Comparison of ENCODE assay signal across 12 cellular contexts in genomic region chr21:42956824-42957632, GRCh38. TPM values are rescaled to one million over a fixed set of nuclear protein-coding genes. Genes with fewer than 3 reads are reported as not detected.
A peak's percentile ranks its signal among the peaks of the same experiment; 100 is the strongest.
DNase-seq lines count a peak whose midpoint lies in the region; ATAC-seq and TF ChIP-seq lines count a peak whose summit lies in the region.
"Had no signal": no experiment of that assay in that cellular context is flagged by ENCODE, and none has a peak within 500 bp of the region (broad histone marks: within the 10 kb centered on the region; RNA-seq: fewer than 3 reads in every experiment).

No MANE protein-coding gene starts in this region.

- no peak for DNase-seq in central memory CD8-positive, alpha-beta T cell (ENCODE audit: low spot score in 2 of 2)
- DNase-seq in sigmoid colon (peak; percentile 10), RKO (ENCODE audit: low spot score) (no peak), NCI-H82 (lab: John Stamatoyannopoulos, UW) (no peak), hepatic stellate cell (ENCODE audit: low spot score) (no peak)

- H3K27me3 ChIP-seq in sigmoid colon, result no peaks in the 10 kb centered on the region

- 86 to 89% methylated on average over 14 of the region's 14 CpGs for WGBS in sigmoid colon, 2 donors

- TF ChIP-seq EP300 in sigmoid colon (IDR thresholded peaks at IDR 0.05), result no peak

- TF ChIP-seq CTCF in sigmoid colon (IDR thresholded peaks at IDR 0.05), result no peak

- no peaks in the 10 kb centered on the region for H3K9me3 ChIP-seq in sigmoid colon

- peaks cover 6% of the 10 kb centered on the region for H3K4me1 Mint-ChIP-seq in central memory CD8-positive, alpha-beta T cell

- H3K4me3 Mint-ChIP-seq in central memory CD8-positive, alpha-beta T cell, result no peak overlapping the region
- H3K4me3 Mint-ChIP-seq: stimulated activated naive CD8-positive, alpha-beta T cell treated with anti-CD3 and anti-CD28 coated beads, Interleukin-15, Interleukin-2, amounts not matched to agents 100 ng/mL and 50 ng/mL, for 24 hours had no signal

- H3K27ac Mint-ChIP-seq in central memory CD8-positive, alpha-beta T cell (ENCODE audit: low read depth), result no peak overlapping the region
- H3K27ac Mint-ChIP-seq: activated T-helper 2 cell treated with anti-CD3 and anti-CD28 coated beads, Interferon-gamma antibody, Interleukin-2, Interleukin-4, amounts not matched to agents 10 μg/mL and 5 μg/mL and 100 μg/mL, durations not matched to agents 14 hours and 24 hours and 36 hours; stimulated activated naive CD8-positive, alpha-beta T cell treated with anti-CD3 and anti-CD28 coated beads, Interleukin-15, Interleukin-2, amounts not matched to agents 100 ng/mL and 50 ng/mL, for 24 hours had no signal

- peaks cover 8% of the 10 kb centered on the region for H3K27me3 Mint-ChIP-seq in central memory CD8-positive, alpha-beta T cell
- H3K27me3 Mint-ChIP-seq: stimulated activated naive CD8-positive, alpha-beta T cell treated with anti-CD3 and anti-CD28 coated beads, Interleukin-15, Interleukin-2, amounts not matched to agents 100 ng/mL and 50 ng/mL, for 24 hours had no signal

- no peak overlapping the region for H3K27ac ChIP-seq in sigmoid colon

- H3K36me3 Mint-ChIP-seq in central memory CD8-positive, alpha-beta T cell (ENCODE audit: insufficient read depth), result no peaks in the 10 kb centered on the region

- no peaks in the 10 kb centered on the region for H3K36me3 ChIP-seq in sigmoid colon

- no peaks in the 10 kb centered on the region for H3K9me3 Mint-ChIP-seq in central memory CD8-positive, alpha-beta T cell
- H3K9me3 Mint-ChIP-seq: activated T-helper 2 cell treated with anti-CD3 and anti-CD28 coated beads, Interferon-gamma antibody, Interleukin-2, Interleukin-4, amounts not matched to agents 10 μg/mL and 5 μg/mL and 100 μg/mL, durations not matched to agents 14 hours and 24 hours and 36 hours; stimulated activated naive CD8-positive, alpha-beta T cell treated with anti-CD3 and anti-CD28 coated beads, Interleukin-15, Interleukin-2, amounts not matched to agents 100 ng/mL and 50 ng/mL, for 24 hours had no signal

- H3K4me3 ChIP-seq in sigmoid colon, result no peak overlapping the region

- no peaks in the 10 kb centered on the region for H3K4me1 ChIP-seq in sigmoid colon

- ATAC-seq in GM21381 (IDR thresholded peaks at IDR 0.05; ENCODE audit: unreplicated experiment), result peak; percentile 95
- ATAC-seq in HG03139 (IDR thresholded peaks at IDR 0.05; ENCODE audit: unreplicated experiment), result peak; percentile 99
- peak; percentile 100 for ATAC-seq in central memory CD8-positive, alpha-beta T cell (replicated peaks; ENCODE audit: extremely low read depth, poor library complexity, severe bottlenecking)
- no peak for ATAC-seq in HG03108 (IDR thresholded peaks at IDR 0.05; ENCODE audit: unreplicated experiment)

- intact Hi-C loops in sigmoid colon (cut with DNase I), result no loop called here

- no peak for TF ChIP-seq POLR2A in sigmoid colon (IDR thresholded peaks at IDR 0.05)

RNA-seq across cellular contexts. Expression of gene PKNOX1, which starts 17.3 kb away (rescaled TPM):
- 10 to 100 TPM in 3 of 4 donors, 1 to 10 TPM in 1; 9.6 to 19.4 (median 14.0) TPM for total RNA-seq in sigmoid colon
- polyA plus RNA-seq in sigmoid colon, result 1 to 10 TPM; 3.6 to 8.5 (median 8.1) TPM

RNA-seq across cellular contexts. Expression of gene ERVH48-1, which starts 31.6 kb away (rescaled TPM):
- not detected for total RNA-seq in sigmoid colon
- under 1 TPM in 1 of 3 donors, not detected in 2; 0.07 TPM for polyA plus RNA-seq in sigmoid colon
- total RNA-seq: chondrocyte, glomerular endothelial cell had no signal
